1 cellular context compared by ENCODE assay signal in genomic region chr1:235670157-235670776, GRCh38.
TF ChIP-seq lines count a peak whose summit lies in the region.

No MANE protein-coding gene starts in this region.

TF ChIP-seq in HEK293, 187 proteins besides CTCF, POLR2A, EP300 and RAD21 (continued from another document):
- no peak for TF ChIP-seq ZNF623 (tag by site-specific recombination; IDR thresholded peaks at IDR 0.05)
- TF ChIP-seq ZNF830 (tag by site-specific recombination; IDR thresholded peaks at IDR 0.05; ENCODE audit: low read depth), result no peak
- peak; percentile 30; the same call in 1 of the 2 replicates for TF ChIP-seq ZNF626 (tag by site-specific recombination; IDR thresholded peaks at IDR 0.05)
- TF ChIP-seq ZNF521 (tag by site-specific recombination; IDR thresholded peaks at IDR 0.05), result no peak
- no peak for TF ChIP-seq ZNF169 (tag by site-specific recombination; IDR thresholded peaks at IDR 0.05)
- no peak for TF ChIP-seq ZNF292 (tag by site-specific recombination; IDR thresholded peaks at IDR 0.05; ENCODE audit: borderline replicate concordance, low read depth)
- TF ChIP-seq MYNN (tag by site-specific recombination; IDR thresholded peaks at IDR 0.05; ENCODE audit: borderline replicate concordance), result no peak
- TF ChIP-seq ZNF660 (tag by site-specific recombination; IDR thresholded peaks at IDR 0.05), result no peak
- TF ChIP-seq, protein P1, sequence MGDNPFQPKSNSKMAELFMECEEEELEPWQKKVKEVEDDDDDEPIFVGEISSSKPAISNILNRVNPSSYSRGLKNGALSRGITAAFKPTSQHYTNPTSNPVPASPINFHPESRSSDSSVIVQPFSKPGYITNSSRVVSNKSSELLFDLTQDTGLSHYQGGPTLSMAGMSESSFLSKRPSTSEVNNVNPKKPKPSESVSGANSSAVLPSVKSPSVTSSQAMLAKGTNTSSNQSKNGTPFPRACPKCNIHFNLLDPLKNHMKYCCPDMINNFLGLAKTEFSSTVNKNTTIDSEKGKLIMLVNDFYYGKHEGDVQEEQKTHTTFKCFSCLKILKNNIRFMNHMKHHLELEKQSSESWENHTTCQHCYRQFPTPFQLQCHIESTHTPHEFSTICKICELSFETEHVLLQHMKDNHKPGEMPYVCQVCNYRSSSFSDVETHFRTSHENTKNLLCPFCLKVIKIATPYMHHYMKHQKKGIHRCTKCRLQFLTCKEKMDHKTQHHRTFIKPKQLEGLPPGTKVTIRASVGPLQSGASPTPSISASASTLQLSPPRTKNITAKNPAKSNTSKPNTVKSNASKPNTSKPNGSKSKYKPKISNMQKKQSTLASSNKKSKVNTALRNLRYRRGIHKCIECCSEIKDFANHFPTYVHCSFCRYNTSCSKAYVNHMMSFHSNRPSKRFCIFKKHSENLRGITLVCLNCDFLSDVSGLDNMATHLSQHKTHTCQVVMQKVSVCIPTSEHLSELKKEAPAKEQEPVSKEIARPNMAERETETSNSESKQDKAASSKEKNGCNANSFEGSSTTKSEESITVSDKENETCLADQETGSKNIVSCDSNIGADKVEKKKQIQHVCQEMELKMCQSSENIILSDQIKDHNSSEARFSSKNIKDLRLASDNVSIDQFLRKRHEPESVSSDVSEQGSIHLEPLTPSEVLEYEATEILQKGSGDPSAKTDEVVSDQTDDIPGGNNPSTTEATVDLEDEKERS (tag by site-specific recombination; IDR thresholded peaks at IDR 0.05), result peak; percentile 33; the same call in 1 of the 2 replicates
- no peak for TF ChIP-seq ZNF23 (tag by site-specific recombination; IDR thresholded peaks at IDR 0.05; ENCODE audit: borderline replicate concordance)
- TF ChIP-seq ZNF561 (tag by site-specific recombination; IDR thresholded peaks at IDR 0.05; ENCODE audit: borderline replicate concordance), result peak; percentile 96
- TF ChIP-seq ZNF175 (tag by site-specific recombination; IDR thresholded peaks at IDR 0.05), result no peak
- no peak for TF ChIP-seq KLF8 (tag by site-specific recombination; IDR thresholded peaks at IDR 0.05)
- TF ChIP-seq, protein P2, sequence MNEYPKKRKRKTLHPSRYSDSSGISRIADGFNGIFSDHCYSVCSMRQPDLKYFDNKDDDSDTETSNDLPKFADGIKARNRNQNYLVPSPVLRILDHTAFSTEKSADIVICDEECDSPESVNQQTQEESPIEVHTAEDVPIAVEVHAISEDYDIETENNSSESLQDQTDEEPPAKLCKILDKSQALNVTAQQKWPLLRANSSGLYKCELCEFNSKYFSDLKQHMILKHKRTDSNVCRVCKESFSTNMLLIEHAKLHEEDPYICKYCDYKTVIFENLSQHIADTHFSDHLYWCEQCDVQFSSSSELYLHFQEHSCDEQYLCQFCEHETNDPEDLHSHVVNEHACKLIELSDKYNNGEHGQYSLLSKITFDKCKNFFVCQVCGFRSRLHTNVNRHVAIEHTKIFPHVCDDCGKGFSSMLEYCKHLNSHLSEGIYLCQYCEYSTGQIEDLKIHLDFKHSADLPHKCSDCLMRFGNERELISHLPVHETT (tag by site-specific recombination; IDR thresholded peaks at IDR 0.05), result no peak
- no peak for TF ChIP-seq ZBTB20 (tag by site-specific recombination; IDR thresholded peaks at IDR 0.05)
- TF ChIP-seq, protein P3, sequence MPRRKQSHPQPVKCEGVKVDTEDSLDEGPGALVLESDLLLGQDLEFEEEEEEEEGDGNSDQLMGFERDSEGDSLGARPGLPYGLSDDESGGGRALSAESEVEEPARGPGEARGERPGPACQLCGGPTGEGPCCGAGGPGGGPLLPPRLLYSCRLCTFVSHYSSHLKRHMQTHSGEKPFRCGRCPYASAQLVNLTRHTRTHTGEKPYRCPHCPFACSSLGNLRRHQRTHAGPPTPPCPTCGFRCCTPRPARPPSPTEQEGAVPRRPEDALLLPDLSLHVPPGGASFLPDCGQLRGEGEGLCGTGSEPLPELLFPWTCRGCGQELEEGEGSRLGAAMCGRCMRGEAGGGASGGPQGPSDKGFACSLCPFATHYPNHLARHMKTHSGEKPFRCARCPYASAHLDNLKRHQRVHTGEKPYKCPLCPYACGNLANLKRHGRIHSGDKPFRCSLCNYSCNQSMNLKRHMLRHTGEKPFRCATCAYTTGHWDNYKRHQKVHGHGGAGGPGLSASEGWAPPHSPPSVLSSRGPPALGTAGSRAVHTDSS (tag by site-specific recombination; IDR thresholded peaks at IDR 0.05), result no peak
